Comparison of ENCODE assay signal across 19 cellular contexts in genomic region chrX:153524234-153524633, GRCh38. TPM values are rescaled to one million over a fixed set of nuclear protein-coding genes. Genes with fewer than 3 reads are reported as not detected.
A peak's percentile ranks its signal among the peaks of the same experiment; 100 is the strongest.
DNase-seq lines count a peak whose midpoint lies in the region; ATAC-seq, FAIRE-seq and TF ChIP-seq lines count a peak whose summit lies in the region.
"Had no signal": no experiment of that assay in that cellular context is flagged by ENCODE, and none has a peak within 500 bp of the region (broad histone marks: within the 10 kb centered on the region; RNA-seq: fewer than 3 reads in every experiment).

No MANE protein-coding gene starts in this region.

- WGBS in GM12878 (ENCODE audit: insufficient coverage, insufficient replicate concordance, low lambda C conversion rate, missing lambda C conversion rate): 32% methylated on average over 3 of the region's 3 CpGs
- no CpG with 5 or more reads among the region's 3 CpGs for WGBS in H9 (ENCODE audit: extremely low coverage, insufficient read length, low lambda C conversion rate)

- in situ Hi-C loops in GM12878 (cut with MboI): loop anchor here (10.0 kb wide), 1 partner anchor 61 kb away; no protein-coding TSS in a partner anchor

- ATAC-seq in GM12878: no peak
- ATAC-seq in HG03521 (IDR thresholded peaks at IDR 0.05; ENCODE audit: unreplicated experiment): no peak

- no peaks in the 10 kb centered on the region for H3K23me2 ChIP-seq in H9 (ENCODE audit: insufficient read length, low read depth, low read length, poor library complexity, severe bottlenecking)

- no peaks in the 10 kb centered on the region for H3K27me3 ChIP-seq in GM12878 (replicated peaks in 1 of 2; ENCODE audit: control insufficient read depth in 2 of 2, insufficient read depth in 2 of 2, low read length in 1 of 2)
- no peaks in the 10 kb centered on the region for H3K27me3 ChIP-seq in H9 (ENCODE audit: insufficient read depth, low read length)

- no peaks in the 10 kb centered on the region for H3K79me2 ChIP-seq in GM12878 (ENCODE audit: control insufficient read depth, insufficient read depth, low read length)
- H3K79me2 ChIP-seq in H9 (ENCODE audit: insufficient read depth, low read length): no peaks in the 10 kb centered on the region

- intact Hi-C loops in GM12878 (cut with micrococcal nuclease; ENCODE audit: unreplicated experiment): no loop called here

- no peak overlapping the region for H3K18ac ChIP-seq in H9 (ENCODE audit: insufficient read length, low read depth, low read length)

- no peak overlapping the region for H3K4me2 ChIP-seq in GM12878 (ENCODE audit: control insufficient read depth, insufficient read depth)
- H3K4me2 ChIP-seq in H9 (ENCODE audit: insufficient read depth, insufficient read length, low read length): no peak overlapping the region

- CTCF ChIA-PET in HEK293 (lab: Yijun Ruan, JAX): interaction anchor here (0.7 kb wide), 1 partner anchor 1525 kb away, joined by 3 read pairs; no protein-coding TSS in a partner anchor
- CTCF ChIA-PET in GM12878 (lab: Yijun Ruan, JAX): interaction anchor here (0.7 kb wide), 1 partner anchor 143 kb away, joined by 3 read pairs; no protein-coding TSS in a partner anchor

- no peak overlapping the region for H3K4ac ChIP-seq in H9 (ENCODE audit: low read depth, low read length)

- H3K79me1 ChIP-seq in H9 (ENCODE audit: insufficient read depth, low read depth, low read length, poor library complexity, severe bottlenecking): no peaks in the 10 kb centered on the region

- H3K4me3 ChIP-seq in HEK293 (ENCODE audit: low read depth, low read length): no peak overlapping the region
- H3K4me3 ChIP-seq in GM12878: no peak overlapping the region

- H2AFZ ChIP-seq in GM12878 (ENCODE audit: control insufficient read depth, low read depth, low read length): no peak overlapping the region
- H2AFZ ChIP-seq in H9 (ENCODE audit: low read length): no peak overlapping the region

- no peaks in the 10 kb centered on the region for H3K9me3 ChIP-seq in HEK293 (ENCODE audit: control insufficient read depth, insufficient read depth, low read depth, low read length)
- H3K9me3 ChIP-seq in GM12878 (replicated peaks; ENCODE audit: control insufficient read depth, insufficient read depth, low read length): no peaks in the 10 kb centered on the region
- peaks cover 60% of the 10 kb centered on the region for H3K9me3 ChIP-seq in H9 (ENCODE audit: control insufficient read depth, low read depth, low read length)

- no peak overlapping the region for H2BK20ac ChIP-seq in H9 (ENCODE audit: low read depth, low read length, poor library complexity, severe bottlenecking)

- H3K56ac ChIP-seq in H9 (ENCODE audit: insufficient read length, low read depth, low read length): no peak overlapping the region

- no peak for TF ChIP-seq EP300 in GM12878 (IDR thresholded peaks at IDR 0.05; ENCODE audit: borderline replicate concordance in 1 of 2, control insufficient read depth in 1 of 2, low read depth in 2 of 2, low read length in 2 of 2)

- no peak overlapping the region for H3K4me3 Mint-ChIP-seq in H9
- H3K4me3 Mint-ChIP-seq: CD4-positive, alpha-beta memory T cell had no signal

- H2BK15ac ChIP-seq in H9 (ENCODE audit: low read depth, low read length): no peak overlapping the region

- no peak overlapping the region for H3K14ac ChIP-seq in H9 (ENCODE audit: insufficient read depth, low read length)

- FAIRE-seq in GM12891 (lab: Jason Lieb, UNC): peak; percentile 13
- no peak for FAIRE-seq in GM12878 (lab: Jason Lieb, UNC)
- FAIRE-seq: GM12892, H54 had no signal

- H3K9ac ChIP-seq in GM12878 (ENCODE audit: control insufficient read depth, insufficient read depth, low read length) (no peak overlapping the region), H9 (ENCODE audit: extremely low read depth, insufficient read length, low read length) (no peak overlapping the region)

- no peak overlapping the region for H3K27ac Mint-ChIP-seq in H9
- H3K27ac Mint-ChIP-seq: CD4-positive, alpha-beta memory T cell had no signal

- H3K4me1 Mint-ChIP-seq in H9: no peaks in the 10 kb centered on the region
- H3K4me1 Mint-ChIP-seq: CD4-positive, alpha-beta memory T cell had no signal

- no peak for TF ChIP-seq RAD21 in GM12878 (IDR thresholded peaks at IDR 0.05; ENCODE audit: insufficient read depth, low read depth, low read length)

- POLR2A ChIA-PET in HEK293 (lab: Yijun Ruan, JAX): no interaction called here
- POLR2A ChIA-PET in GM12878 (lab: Charles Lee): no interaction called here

- no peak overlapping the region for H4K91ac ChIP-seq in H9 (ENCODE audit: insufficient read length, low read depth, low read length)

- H4K5ac ChIP-seq in H9 (ENCODE audit: insufficient read length, low read depth, low read length): no peak overlapping the region

- no TSS peak for BruUV-seq in GM12878 (replicated peaks; lab: Mats Ljungman, UMichigan)

- peaks cover 65% of the 10 kb centered on the region in 2 experiments for H3K9me3 Mint-ChIP-seq in H9

- H2AK5ac ChIP-seq in H9 (ENCODE audit: insufficient read length, low read length): no peak overlapping the region

- no peak for DNase-seq in GM12891 (ENCODE audit: insufficient read length, low spot score)
- DNase-seq in NCI-H82 (lab: John Stamatoyannopoulos, UW): peak; percentile 79
- DNase-seq in GM12878 (ENCODE audit: low read depth, low spot score): no peak
- DNase-seq in H9: no peak
- DNase-seq in SKM-1 treated with dmso at 0.1 percent for 144 hours (lab: John Stamatoyannopoulos, UW; ENCODE audit: unreplicated experiment): no peak
- DNase-seq in NCI-H510A treated with DMSO at 0.1 percent for 48 hours (lab: John Stamatoyannopoulos, UW): no peak
- DNase-seq: Calu3; CD4-positive, alpha-beta memory T cell; COR-L47; DMS79; EL; GDM1; GOT3; HCEC 1CT had no signal

- no peak overlapping the region for H2BK12ac ChIP-seq in H9 (ENCODE audit: insufficient read length, low read depth, low read length)

- H3K27me3 Mint-ChIP-seq in H9 (ENCODE audit: low read depth): peaks cover 34% of the 10 kb centered on the region

- H3K23ac ChIP-seq in H9 (ENCODE audit: insufficient read length, low read depth, low read length): no peak overlapping the region

- no peak for TF ChIP-seq POLR2A in GM12891 (IDR thresholded peaks at IDR 0.05; ENCODE audit: low read depth, low read length)
- no peak for TF ChIP-seq POLR2A in GM12878 (IDR thresholded peaks at IDR 0.05; ENCODE audit: low read depth, low read length)

- H3K27ac ChIP-seq in HEK293 (ENCODE audit: extremely low read depth, low read depth, low read length): no peak overlapping the region
- no peak overlapping the region for H3K27ac ChIP-seq in GM12878 (ENCODE audit: control insufficient read depth, insufficient read depth)
- no peak overlapping the region for H3K27ac ChIP-seq in H9 (ENCODE audit: insufficient read length, low read depth, low read length)

- H3K36me3 ChIP-seq in HEK293 (ENCODE audit: control insufficient read depth in 2 of 2, insufficient read depth in 1 of 2, low read length in 2 of 2) (no peaks in the 10 kb centered on the region), GM12878 (ENCODE audit: control insufficient read depth in 2 of 2, insufficient read depth in 2 of 2, low read length in 1 of 2) (no peaks in the 10 kb centered on the region)

- RAD21 ChIA-PET in GM12878 (lab: Charles Lee; ENCODE audit: unreplicated experiment): no interaction called here

- H2BK120ac ChIP-seq in H9 (ENCODE audit: low read depth, low read length, poor library complexity, severe bottlenecking): no peak overlapping the region

- peaks cover 0 to 5% (median 2%) of the 10 kb centered on the region in 3 experiments; a peak in 4 of 7 replicates for H3K36me3 Mint-ChIP-seq in H9 (ENCODE audit: insufficient read depth in 1 of 3, low read depth in 3 of 3)
- H3K36me3 Mint-ChIP-seq: CD4-positive, alpha-beta memory T cell had no signal

- no peak for TF ChIP-seq CTCF in HEK293 (tag by site-specific recombination; IDR thresholded peaks at IDR 0.05)
- no peak for TF ChIP-seq CTCF in GM12878 (IDR thresholded peaks at IDR 0.05 in 2 of 3, conservative IDR thresholded peaks at IDR 0.05 in 1 of 3; ENCODE audit: control insufficient read depth in 2 of 3, extremely low read depth in 1 of 3, insufficient read depth in 1 of 3, low read depth in 3 of 3, low read length in 3 of 3)
- no peak for TF ChIP-seq CTCF in H9 (conservative IDR thresholded peaks at IDR 0.05)

- H2BK5ac ChIP-seq in H9 (ENCODE audit: insufficient read length, low read length): no peak overlapping the region

- H4K20me1 ChIP-seq in GM12878 (ENCODE audit: control insufficient read depth, insufficient read depth): no peaks in the 10 kb centered on the region; the same call in 1 of the 2 replicates
- no peaks in the 10 kb centered on the region for H4K20me1 ChIP-seq in H9 (ENCODE audit: control insufficient read depth, insufficient read depth, insufficient read length)

- H3K4me1 ChIP-seq in HEK293 (ENCODE audit: control insufficient read depth, insufficient read depth, low read length): no peaks in the 10 kb centered on the region
- no peaks in the 10 kb centered on the region for H3K4me1 ChIP-seq in GM12878 (ENCODE audit: control insufficient read depth, insufficient read depth, low read length)
- H3K4me1 ChIP-seq in H9 (ENCODE audit: insufficient read depth, low read length): no peaks in the 10 kb centered on the region

- no peak overlapping the region for H3T11ph ChIP-seq in H9 (ENCODE audit: low read length)

- SMC1A ChIA-PET in GM12878 (lab: Charles Lee; ENCODE audit: uncharacterized antibody, unreplicated experiment): interaction anchor here (0.8 kb wide), 1 partner anchor 29 kb away, joined by 3 read pairs; no protein-coding TSS in a partner anchor

- H4K8ac ChIP-seq in H9 (replicated peaks; ENCODE audit: insufficient read length, low read depth, low read length): no peak overlapping the region

RNA-seq across cellular contexts. Expression of gene ATP2B3, which starts 6.8 kb away (rescaled TPM):
- polyA plus RNA-seq in GM12891 (2012; ENCODE audit: low read depth, missing spikeins): 0.03 TPM
- 0.08 TPM in 1 of 2 replicates, not detected in the other for total RNA-seq in GM12878 (2013; cell fraction: nucleolus; rRNA removed)
- not detected in 2 replicates for total RNA-seq in GM12878 (2014; rRNA removed)
- not detected in 2 replicates for total RNA-seq in GM12878 (2014; rRNA removed; fragmentation: Illumina TruSeq; extraction: Trizol)
- total RNA-seq in GM12878 (2021): not detected in 2 replicates
- not detected for polyA plus RNA-seq in GM12878 (2011; ENCODE audit: low read depth)
- polyA plus RNA-seq in GM12878 (2011; rRNA removed): not detected in 2 replicates
- not detected in 2 replicates for polyA plus RNA-seq in GM12878 (2011; cell fraction: cytosol; rRNA removed)
- polyA plus RNA-seq in GM12878 (2011; cell fraction: nucleus; rRNA removed): 0.10 TPM in 1 of 2 replicates, not detected in the other
- 0.03 TPM in 1 of 2 replicates, not detected in the other for polyA plus RNA-seq in GM12878 (2012)
- polyA plus RNA-seq in GM12878 (2014; fragmentation: Illumina TruSeq; extraction: Trizol): not detected in 2 replicates
- not detected for polyA plus RNA-seq in GM12878 (2014; fragmentation: Nextera tagmentation; extraction: Ambion mirVana)
- polyA plus RNA-seq in GM12878 (2014; rRNA removed): 0.01 TPM in 2 replicates
- polyA plus RNA-seq in GM12878 (2016; fragmentation: Nextera tagmentation; extraction: Ambion mirVana): not detected
- not detected in 2 replicates for polyA minus RNA-seq in GM12878 (2011; rRNA and poly(A)+ RNA removed)
- not detected in 2 replicates for polyA minus RNA-seq in GM12878 (2011; cell fraction: cytosol; rRNA and poly(A)+ RNA removed)
- not detected in 2 replicates for polyA minus RNA-seq in GM12878 (2011; cell fraction: nucleus; rRNA and poly(A)+ RNA removed)
- 0.35 TPM in 2 replicates for total RNA-seq in H9 (2021)
- total RNA-seq: A172; Calu3; CD4-positive, alpha-beta memory T cell had no signal

RNA-seq across cellular contexts. Expression of gene BGN, which starts 29.5 kb away (rescaled TPM):
- not detected for polyA plus RNA-seq in GM12891 (2012; ENCODE audit: low read depth, missing spikeins)
- total RNA-seq in GM12878 (2013; cell fraction: nucleolus; rRNA removed): not detected in 2 replicates
- total RNA-seq in GM12878 (2014; rRNA removed) (not detected in 2 replicates), GM12878 (2014; rRNA removed; fragmentation: Illumina TruSeq; extraction: Trizol) (not detected in 2 replicates), GM12878 (2021) (0.18 and 0.27 TPM in 2 replicates), H9 (2021) (1.2 and 1.5 TPM in 2 replicates)
- polyA plus RNA-seq in GM12878 (2011; ENCODE audit: low read depth): not detected
- polyA plus RNA-seq in GM12878 (2011; rRNA removed) (not detected in 2 replicates), GM12878 (2014; fragmentation: Illumina TruSeq; extraction: Trizol) (not detected in 2 replicates), GM12878 (2014; fragmentation: Nextera tagmentation; extraction: Ambion mirVana) (not detected), GM12878 (2014; rRNA removed) (not detected in 2 replicates), GM12878 (2016; fragmentation: Nextera tagmentation; extraction: Ambion mirVana) (under 1 TPM; 0.06 to 0.12 TPM)
- not detected in 2 replicates for polyA plus RNA-seq in GM12878 (2011; cell fraction: cytosol; rRNA removed)
- not detected in 2 replicates for polyA plus RNA-seq in GM12878 (2011; cell fraction: nucleus; rRNA removed)
- not detected in 2 replicates for polyA plus RNA-seq in GM12878 (2012)
- not detected in 2 replicates for polyA minus RNA-seq in GM12878 (2011; rRNA and poly(A)+ RNA removed)
- not detected in 2 replicates for polyA minus RNA-seq in GM12878 (2011; cell fraction: cytosol; rRNA and poly(A)+ RNA removed)
- polyA minus RNA-seq in GM12878 (2011; cell fraction: nucleus; rRNA and poly(A)+ RNA removed): not detected in 2 replicates
- total RNA-seq: A172; Calu3; CD4-positive, alpha-beta memory T cell had no signal
- polyA plus RNA-seq: CD4-positive, alpha-beta memory T cell had no signal

RNA-seq across cellular contexts. Expression of gene HAUS7, which starts 53.9 kb away (rescaled TPM):
- polyA plus RNA-seq in GM12891 (2012; ENCODE audit: low read depth, missing spikeins): 25.2 TPM
- 11.0 and 11.4 TPM in 2 replicates for total RNA-seq in GM12878 (2013; cell fraction: nucleolus; rRNA removed)
- 20.5 and 26.2 TPM in 2 replicates for total RNA-seq in GM12878 (2014; rRNA removed)
- 22.1 and 22.7 TPM in 2 replicates for total RNA-seq in GM12878 (2014; rRNA removed; fragmentation: Illumina TruSeq; extraction: Trizol)
- total RNA-seq in GM12878 (2021): 40.5 and 44.5 TPM in 2 replicates
- polyA plus RNA-seq in GM12878 (2011; ENCODE audit: low read depth): 5.0 TPM
- 12.7 and 20.3 TPM in 2 replicates for polyA plus RNA-seq in GM12878 (2011; rRNA removed)
- polyA plus RNA-seq in GM12878 (2011; cell fraction: cytosol; rRNA removed): 39.1 and 47.7 TPM in 2 replicates
- polyA plus RNA-seq in GM12878 (2011; cell fraction: nucleus; rRNA removed): 52.3 and 76.7 TPM in 2 replicates
- 15.2 and 15.5 TPM in 2 replicates for polyA plus RNA-seq in GM12878 (2012)
- 8.0 and 16.6 TPM in 2 replicates for polyA plus RNA-seq in GM12878 (2014; fragmentation: Illumina TruSeq; extraction: Trizol)
- 10 to 100 TPM in 1 of 2 experiments, 1 to 10 TPM in 1; 6.7 to 15.6 TPM for polyA plus RNA-seq in GM12878 (2014; fragmentation: Nextera tagmentation; extraction: Ambion mirVana)
- polyA plus RNA-seq in GM12878 (2014; rRNA removed): 36.5 and 45.2 TPM in 2 replicates
- 10 to 100 TPM; 61.0 to 63.3 TPM for polyA plus RNA-seq in GM12878 (2016; fragmentation: Nextera tagmentation; extraction: Ambion mirVana)
- polyA minus RNA-seq in GM12878 (2011; rRNA and poly(A)+ RNA removed): 20.2 and 37.0 TPM in 2 replicates
- 7.1 and 10.3 TPM in 2 replicates for polyA minus RNA-seq in GM12878 (2011; cell fraction: cytosol; rRNA and poly(A)+ RNA removed)
- 12.3 and 16.2 TPM in 2 replicates for polyA minus RNA-seq in GM12878 (2011; cell fraction: nucleus; rRNA and poly(A)+ RNA removed)
- total RNA-seq in H9 (2021): 43.1 and 45.3 TPM in 2 replicates
